Comparison of ENCODE assay signal across 26 cellular contexts in genomic region chr7:107810626-107811025, GRCh38. TPM values are rescaled to one million over a fixed set of nuclear protein-coding genes. Genes with fewer than 3 reads are reported as not detected.
DNase-seq lines count a peak whose midpoint lies in the region; ATAC-seq and TF ChIP-seq lines count a peak whose summit lies in the region.
"Had no signal": no experiment of that assay in that cellular context is flagged by ENCODE, and none has a peak within 500 bp of the region (broad histone marks: within the 10 kb centered on the region; RNA-seq: fewer than 3 reads in every experiment).

No MANE protein-coding gene starts in this region.

- TF ChIP-seq POLR2A in gastroesophageal sphincter (IDR thresholded peaks at IDR 0.05) (no peak), sigmoid colon (IDR thresholded peaks at IDR 0.05) (no peak)

- H3K9me2 ChIP-seq in Loucy (replicated peaks; ENCODE audit: low read depth, low read length) = no peaks in the 10 kb centered on the region

- H3K79me2 ChIP-seq in Loucy (ENCODE audit: insufficient read depth, low read length) = no peaks in the 10 kb centered on the region

- TF ChIP-seq EP300 in gastroesophageal sphincter (IDR thresholded peaks at IDR 0.05) (no peak), sigmoid colon (IDR thresholded peaks at IDR 0.05) (no peak)

- intact Hi-C loops in sigmoid colon (cut with DNase I) = no loop called here

- H3K4me3 ChIP-seq in Loucy (ENCODE audit: low read length, poor library complexity, severe bottlenecking) (no peak overlapping the region), gastroesophageal sphincter (no peak overlapping the region), sigmoid colon (no peak overlapping the region)
- H3K4me3 ChIP-seq: GM23248, MG63 had no signal

- H3K27me3 ChIP-seq in Loucy (ENCODE audit: insufficient read depth, low read length, poor library complexity, severe bottlenecking) (no peaks in the 10 kb centered on the region), gastroesophageal sphincter (no peaks in the 10 kb centered on the region), sigmoid colon (no peaks in the 10 kb centered on the region)
- H3K27me3 ChIP-seq: BE2C, MG63 had no signal

- H3K9me3 ChIP-seq in Loucy (ENCODE audit: insufficient read depth, low read depth, low read length) (no peaks in the 10 kb centered on the region), gastroesophageal sphincter (no peaks in the 10 kb centered on the region), sigmoid colon (no peaks in the 10 kb centered on the region)
- H3K9me3 ChIP-seq: BE2C, MG63 had no signal

- TF ChIP-seq CTCF in Loucy (conservative IDR thresholded peaks at IDR 0.05; ENCODE audit: low read length) (no peak), gastroesophageal sphincter (IDR thresholded peaks at IDR 0.05) (no peak), sigmoid colon (IDR thresholded peaks at IDR 0.05) (no peak)

- H2AFZ ChIP-seq in Loucy (ENCODE audit: low read length) = peak overlapping the region; percentile 15; the same call in 1 of the 2 replicates
- H2AFZ ChIP-seq: GM23248 had no signal

- peak overlapping the region; percentile 80 to 88 (median 85) for H3K27ac ChIP-seq in gastroesophageal sphincter
- peak overlapping the region; percentile 79 to 83 (median 82) for H3K27ac ChIP-seq in sigmoid colon
- H3K27ac ChIP-seq: GM23248, HL-60 had no signal

- DNase-seq in activated CD4-positive, alpha-beta T cell treated with anti-CD3 and anti-CD28 coated beads for 48 hours = peak; percentile 13
- DNase-seq in activated CD4-positive, alpha-beta T cell treated with anti-CD3 and anti-CD28 coated beads, Interleukin-2, amount 50 U/mL, for 4 hours = no peak
- DNase-seq in sigmoid colon (no peak), EL (no peak)
- no peak for DNase-seq in activated CD4-positive, CD25-positive, alpha-beta regulatory T cell (lab: John Stamatoyannopoulos, UW)
- DNase-seq: BE2C; CD4-positive, CD25-positive, alpha-beta regulatory T cell; COR-L47; DMS 273 treated with DMSO at 0.1 percent for 48 hours; GDM1; GM23248; MG63; NCI-H1092 treated with DMSO at 0.1 percent for 48 hours; NCI-H146; NCI-H2029 treated with DMSO at 0.1 percent for 48 hours; NCI-H748 treated with DMSO at 0.1 percent for 48 hours; PC-3; RPMI8226; SHP77 treated with DMSO at 0.1 percent for 48 hours had no signal

- H3K9ac ChIP-seq in Loucy (ENCODE audit: low read depth, low read length, poor library complexity, severe bottlenecking) = no peak overlapping the region
- H3K9ac ChIP-seq: GM23248 had no signal

- no peaks in the 10 kb centered on the region for H3K36me3 ChIP-seq in Loucy (ENCODE audit: insufficient read depth, low read length)
- H3K36me3 ChIP-seq in gastroesophageal sphincter = no peaks in the 10 kb centered on the region
- H3K36me3 ChIP-seq in sigmoid colon = no peaks in the 10 kb centered on the region
- H3K36me3 ChIP-seq: BE2C, MG63 had no signal

- H3K4me2 ChIP-seq in Loucy (ENCODE audit: low read depth, low read length, poor library complexity, severe bottlenecking) = no peak overlapping the region

- H4K20me1 ChIP-seq in Loucy (ENCODE audit: insufficient read depth, low read length, poor library complexity, severe bottlenecking) = no peaks in the 10 kb centered on the region

- 76 to 88% methylated on average over 3 of the region's 3 CpGs for WGBS in gastroesophageal sphincter (ENCODE audit: low coverage in 1 of 2), 2 donors
- WGBS in sigmoid colon, 2 donors = 87 to 94% methylated on average over 3 of the region's 3 CpGs

- no peaks in the 10 kb centered on the region for H3F3A ChIP-seq in Loucy (ENCODE audit: low read depth)

- no peaks in the 10 kb centered on the region for H3K4me1 ChIP-seq in Loucy (ENCODE audit: insufficient read depth, low read length, poor library complexity, severe bottlenecking)
- H3K4me1 ChIP-seq in gastroesophageal sphincter = peaks cover 0 to 20% (median 0%) of the 10 kb centered on the region in 3 donors
- H3K4me1 ChIP-seq in sigmoid colon = peaks cover 0 to 27% (median 17%) of the 10 kb centered on the region in 4 donors
- H3K4me1 ChIP-seq: BE2C had no signal

- ATAC-seq in gastroesophageal sphincter (no peak), GM18858 (IDR thresholded peaks at IDR 0.05; ENCODE audit: unreplicated experiment) (no peak)
- ATAC-seq: HCT116, PC-3 had no signal

RNA-seq across cellular contexts. Expression of gene SLC26A3, which starts 7.6 kb away (rescaled TPM):
- total RNA-seq in gastroesophageal sphincter (10 to 100 TPM in 2 of 4 donors, 1 to 10 TPM in 1, under 1 TPM in 1; 0.81 to 13.1 (median 8.6) TPM), sigmoid colon (10 to 100 TPM in 1 of 4 donors, 1 to 10 TPM in 3; 4.8 to 12.0 (median 7.6) TPM)
- polyA plus RNA-seq in sigmoid colon = 1,000 to 10,000 TPM in 1 of 3 donors, 100 to 1,000 TPM in 2; 326 to 1,079 (median 751) TPM
- total RNA-seq: CD4-positive, CD25-positive, alpha-beta regulatory T cell; GM23248; HT1080; NCI-H460; PC-3 had no signal
- polyA plus RNA-seq: GM23248 had no signal
